ENCODE assay signal across 10 cellular contexts in genomic region chr13:49858183-49858856, GRCh38.
DNase-seq lines count a peak whose midpoint lies in the region; ATAC-seq, FAIRE-seq and TF ChIP-seq lines count a peak whose summit lies in the region.
"Had no signal": no experiment of that assay in that cellular context is flagged by ENCODE, and none has a peak within 500 bp of the region (broad histone marks: within the 10 kb centered on the region; RNA-seq: fewer than 3 reads in every experiment).

No MANE protein-coding gene starts in this region.

- no peak overlapping the region for H2AFZ ChIP-seq in mesenchymal stem cell (ENCODE audit: low read depth, low read length)

- peak overlapping the region in 1 of 2 experiments; percentile 54 for H3K18ac ChIP-seq in mesenchymal stem cell (ENCODE audit: low read depth in 1 of 2, low read length in 2 of 2)

- H2BK12ac ChIP-seq in mesenchymal stem cell (ENCODE audit: low read length in 2 of 2) = no peak overlapping the region

- H3K4me1 ChIP-seq in A549 (peaks cover 34% of the 10 kb centered on the region), mesenchymal stem cell (ENCODE audit: control insufficient read depth, insufficient read depth, low read depth, low read length) (peaks cover 4% of the 10 kb centered on the region)

- in situ Hi-C loops in brain microvascular endothelial cell (cut with HindIII; ENCODE audit: low pct_ligation_motif_present, low sequenced_read_pairs) = no loop called here

- TF ChIP-seq RAD21 in A549 (conservative IDR thresholded peaks at IDR 0.05 in 1 of 2, IDR thresholded peaks at IDR 0.05 in 1 of 2) = peak; percentile 12 to 29; a peak in 1 of 5 replicates

- no peak for TF ChIP-seq POLR2A in A549 (IDR thresholded peaks at IDR 0.05; ENCODE audit: low read length)

- H4K91ac ChIP-seq in mesenchymal stem cell (ENCODE audit: low read length) = no peak overlapping the region

- peak; percentile 68 to 73; a peak in 4 of 5 replicates for TF ChIP-seq EP300 in A549 (IDR thresholded peaks at IDR 0.05)

- H3K4me2 ChIP-seq in A549 = peak overlapping the region; percentile 84
- H3K4me2 ChIP-seq in mesenchymal stem cell (ENCODE audit: low read length, poor library complexity, severe bottlenecking) = no peak overlapping the region

- H2BK120ac ChIP-seq in mesenchymal stem cell (ENCODE audit: low read depth, low read length) = no peak overlapping the region

- no peak overlapping the region for H3K14ac ChIP-seq in mesenchymal stem cell (ENCODE audit: low read length in 2 of 2)

- no peaks in the 10 kb centered on the region for H3K79me1 ChIP-seq in mesenchymal stem cell (replicated peaks; ENCODE audit: low read length, poor library complexity, severe bottlenecking)

- H4K8ac ChIP-seq in mesenchymal stem cell (ENCODE audit: low read length) = no peak overlapping the region

- peak; percentile 93 to 99 for ATAC-seq in A549
- ATAC-seq in HG02759 (IDR thresholded peaks at IDR 0.05; ENCODE audit: unreplicated experiment) = no peak

- POLR2A ChIA-PET in A549 (lab: Yijun Ruan, JAX) = interaction anchor here (0.6 to 1.6 kb wide), 5 partner anchors 13 to 167 kb away, joined by 4 to 17 read pairs (median 5); partner anchors contain the start of genes EBPL, SPRYD7 and TRIM13

- peak overlapping the region; percentile 96 to 99 for H3K27ac ChIP-seq in A549
- H3K27ac ChIP-seq in brain microvascular endothelial cell = peak overlapping the region; percentile 90
- peak overlapping the region; percentile 87 for H3K27ac ChIP-seq in mesenchymal stem cell (ENCODE audit: low read length, poor library complexity, severe bottlenecking)
- H3K27ac ChIP-seq: cardiac muscle cell had no signal

- H3K27me3 ChIP-seq in brain microvascular endothelial cell (replicated peaks) = no peaks in the 10 kb centered on the region
- no peaks in the 10 kb centered on the region for H3K27me3 ChIP-seq in mesenchymal stem cell (ENCODE audit: control insufficient read depth in 1 of 2, insufficient read depth in 1 of 2, low read length in 2 of 2)
- H3K27me3 ChIP-seq: cardiac muscle cell had no signal

- H3K9me3 ChIP-seq in A549 (peaks cover 19% of the 10 kb centered on the region), mesenchymal stem cell (ENCODE audit: control insufficient read depth, low read length) (no peaks in the 10 kb centered on the region)

- no peak overlapping the region for H3K23ac ChIP-seq in mesenchymal stem cell (ENCODE audit: low read length in 2 of 2)

- TF ChIP-seq CTCF in A549 (IDR thresholded peaks at IDR 0.05) (no peak), brain microvascular endothelial cell (IDR thresholded peaks at IDR 0.05; ENCODE audit: low read depth, low read length, missing control alignments) (no peak)

- H2BK15ac ChIP-seq in mesenchymal stem cell (ENCODE audit: low read depth, poor library complexity, severe bottlenecking) = no peak overlapping the region

- H2BK5ac ChIP-seq in mesenchymal stem cell (ENCODE audit: low read depth, low read length, poor library complexity, severe bottlenecking) = no peak overlapping the region

- CTCF ChIA-PET in A549 (lab: Yijun Ruan, JAX) = interaction anchor here (0.6 to 1.7 kb wide), 2 partner anchors 46 to 78 kb away, joined by 3 to 7 read pairs; partner anchors contain the start of gene SPRYD7

- WGBS in A549 (ENCODE audit: missing lambda C conversion rate) = 3% methylated on average over 3 of the region's 3 CpGs
- WGBS in mesenchymal stem cell = 3% methylated on average over 2 of the region's 3 CpGs

- H3K4ac ChIP-seq in mesenchymal stem cell (ENCODE audit: low read depth in 1 of 2, low read length in 2 of 2) = no peak overlapping the region

- peak overlapping the region; percentile 52 for H3K9ac ChIP-seq in mesenchymal stem cell (ENCODE audit: low read length)

- no peak overlapping the region for H2AK5ac ChIP-seq in mesenchymal stem cell (ENCODE audit: low read length, severe bottlenecking)

- FAIRE-seq in A549 (lab: Jason Lieb, UNC) = peak; percentile 36

- H3K36me3 ChIP-seq in brain microvascular endothelial cell (replicated peaks) = no peaks in the 10 kb centered on the region
- H3K36me3 ChIP-seq in mesenchymal stem cell (ENCODE audit: control insufficient read depth in 1 of 2, insufficient read depth in 2 of 2, low read depth in 1 of 2, low read length in 2 of 2) = no peaks in the 10 kb centered on the region
- H3K36me3 ChIP-seq: cardiac muscle cell had no signal

- DNase-seq in A549 (ENCODE audit: low read depth in 1 of 2, low spot score in 1 of 2) (peak; percentile 67 to 93), HT1080 (ENCODE audit: low read depth) (peak; percentile 87), brain microvascular endothelial cell (peak; percentile 95), mesenchymal stem cell (peak; percentile 97), NCI-H2081 (lab: John Stamatoyannopoulos, UW) (no peak), DMS 273 (lab: John Stamatoyannopoulos, UW; ENCODE audit: unreplicated experiment) (no peak), AML-193 (lab: John Stamatoyannopoulos, UW) (no peak)
- DNase-seq: activated CD4-positive, alpha-beta memory T cell treated with anti-CD3 and anti-CD28 coated beads for 36 hours had no signal

- H3K4me3 ChIP-seq in A549 = peak overlapping the region; percentile 32
- no peak overlapping the region for H3K4me3 ChIP-seq in brain microvascular endothelial cell (ENCODE audit: low read depth, low read length)
- no peak overlapping the region for H3K4me3 ChIP-seq in mesenchymal stem cell (ENCODE audit: insufficient read depth in 1 of 2, low read depth in 1 of 2, low read length in 2 of 2)
- H3K4me3 ChIP-seq: cardiac muscle cell had no signal

TF ChIP-seq in A549, 52 proteins besides CTCF, POLR2A, EP300 and RAD21 (continues in another document):
- peak; percentile 10 for TF ChIP-seq MAFK (IDR thresholded peaks at IDR 0.05; ENCODE audit: partially characterized antibody)
- TF ChIP-seq ZSCAN20 (CRISPR knock-in tag; IDR thresholded peaks at IDR 0.05) = no peak
- no peak for TF ChIP-seq FOXS1 (CRISPR knock-in tag; IDR thresholded peaks at IDR 0.05)
- TF ChIP-seq NFE2L2 (conservative IDR thresholded peaks at IDR 0.05; ENCODE audit: low read length) = no peak
- TF ChIP-seq HOXA7 (CRISPR knock-in tag; IDR thresholded peaks at IDR 0.05) = no peak
- TF ChIP-seq ZC3H11A (IDR thresholded peaks at IDR 0.05) = no peak
- TF ChIP-seq JUNB (IDR thresholded peaks at IDR 0.05) = peak; percentile 92
- TF ChIP-seq CBX8 (IDR thresholded peaks at IDR 0.05) = no peak
- TF ChIP-seq RARB (CRISPR knock-in tag; IDR thresholded peaks at IDR 0.05) = no peak
- TF ChIP-seq E2F6 (IDR thresholded peaks at IDR 0.05; ENCODE audit: borderline replicate concordance, low read depth) = no peak
- no peak for TF ChIP-seq EHMT2 (IDR thresholded peaks at IDR 0.05; ENCODE audit: low read depth)
- TF ChIP-seq HOXB5 (CRISPR knock-in tag; IDR thresholded peaks at IDR 0.05) = no peak
- no peak for TF ChIP-seq ESRRA (IDR thresholded peaks at IDR 0.05; ENCODE audit: borderline replicate concordance, low read length)
- no peak for TF ChIP-seq HDAC2 (IDR thresholded peaks at IDR 0.05)
- TF ChIP-seq JUN (IDR thresholded peaks at IDR 0.05) = peak; percentile 58; a peak in 2 of 5 replicates
- TF ChIP-seq USF2 (IDR thresholded peaks at IDR 0.05) = no peak
- TF ChIP-seq RCOR1 (IDR thresholded peaks at IDR 0.05; ENCODE audit: low read depth, low read length) = no peak
- no peak for TF ChIP-seq NR3C1 (IDR thresholded peaks at IDR 0.05)
- TF ChIP-seq ZFP36 (IDR thresholded peaks at IDR 0.05; ENCODE audit: borderline replicate concordance, partially characterized antibody) = no peak
- TF ChIP-seq EHF (CRISPR knock-in tag; IDR thresholded peaks at IDR 0.05) = no peak
- TF ChIP-seq HEYL (CRISPR knock-in tag; IDR thresholded peaks at IDR 0.05) = no peak
- no peak for TF ChIP-seq CHD4 (IDR thresholded peaks at IDR 0.05; ENCODE audit: borderline replicate concordance)
- peak; percentile 63; the same call in 1 of the 3 replicates for TF ChIP-seq BCL3 (IDR thresholded peaks at IDR 0.05)
- TF ChIP-seq ATOH8 (CRISPR knock-in tag; IDR thresholded peaks at IDR 0.05; ENCODE audit: low read depth) = no peak
- TF ChIP-seq POLR2AphosphoS2 (conservative IDR thresholded peaks at IDR 0.05; ENCODE audit: low read length) = no peak
- peak; percentile 85; the same call in 1 of the 2 replicates for TF ChIP-seq HES2 (IDR thresholded peaks at IDR 0.05)

Comparison
In these comparisons a context has a peak if more than half of its experiments do, and no peak if none do; other contexts are left out.
1. DNase-seq: peak in A549 (2 of 2), HT1080 (single experiment), brain microvascular endothelial cell (single experiment) and mesenchymal stem cell (single experiment); none in NCI-H2081 (0 of 2), DMS 273 (single experiment) and AML-193 (0 of 2).
2. Peak in every context shown above with its lines, with median percentiles within 50 percentile points of each other: H3K27ac ChIP-seq.